Comparison of ENCODE assay signal across 8 cellular contexts in genomic region chr2:200810967-200811335, GRCh38. TPM values are rescaled to one million over a fixed set of nuclear protein-coding genes. Genes with fewer than 3 reads are reported as not detected.
DNase-seq lines count a peak whose midpoint lies in the region; ATAC-seq and TF ChIP-seq lines count a peak whose summit lies in the region.

No MANE protein-coding gene starts in this region.

- ATAC-seq in Right ventricle myocardium superior (ENCODE audit: poor library complexity), result peak; percentile 0
- ATAC-seq in Right ventricle myocardium inferior, result no peak
- no peak for ATAC-seq in lung (ENCODE audit: insufficient read depth, low FRiP score)
- ATAC-seq in upper lobe of right lung, result no peak
- ATAC-seq in GM18520 (IDR thresholded peaks at IDR 0.05; ENCODE audit: unreplicated experiment), result no peak
- no peak for ATAC-seq in GM18870 (IDR thresholded peaks at IDR 0.05; ENCODE audit: unreplicated experiment)

- H3K9me3 ChIP-seq in lung (ENCODE audit: control insufficient read depth in 2 of 2, insufficient read depth in 1 of 2, low read length in 1 of 2), result no peaks in the 10 kb centered on the region
- H3K9me3 ChIP-seq in upper lobe of right lung, result no peaks in the 10 kb centered on the region

- peak overlapping the region; percentile 95 to 100 (median 99) for H3K27ac Mint-ChIP-seq in brain

- peaks cover 9% of the 10 kb centered on the region for H3K27me3 Mint-ChIP-seq in brain

- DNase-seq in Right ventricle myocardium superior, result no peak
- DNase-seq in Right ventricle myocardium inferior (ENCODE audit: missing footprints), result no peak
- DNase-seq in lung (ENCODE audit: low spot score), result no peak
- no peak for DNase-seq in upper lobe of right lung
- no peak for DNase-seq in ACHN

- peak overlapping the region; percentile 81 to 99 (median 92) for H3K4me3 Mint-ChIP-seq in brain

- TF ChIP-seq CTCF in brain (conservative IDR thresholded peaks at IDR 0.05) (no peak), lung (IDR thresholded peaks at IDR 0.05; ENCODE audit: control extremely low read depth, extremely low read depth) (no peak), upper lobe of right lung (IDR thresholded peaks at IDR 0.05) (no peak)

- H3K27ac ChIP-seq in lung (ENCODE audit: low read depth in 1 of 2, low read length in 1 of 2) (peak overlapping the region; percentile 91 to 92), upper lobe of right lung (peak overlapping the region; percentile 99)

- intact Hi-C loops in Right ventricle myocardium superior (cut with DNase I), result loop anchor here (5.0 kb wide), 1 partner anchor 99 kb away; no protein-coding TSS in a partner anchor
- intact Hi-C loops in Right ventricle myocardium inferior (cut with DNase I), result loop anchor here (1.0 to 5.0 kb wide), 2 partner anchors 51 to 98 kb away; partner anchors contain the start of gene CLK1
- intact Hi-C loops in upper lobe of right lung (cut with DNase I), result no loop called here

- 8 to 9% methylated on average over 13 of the region's 13 CpGs for WGBS in lung, 2 donors

- in situ Hi-C loops in ACHN (cut with HindIII; ENCODE audit: low pct_ligation_motif_present, low pct_unique_long_range_greater_than_20kb, low sequenced_read_pairs), result no loop called here

- H3K36me3 ChIP-seq in lung (ENCODE audit: control insufficient read depth in 2 of 2, insufficient read depth in 2 of 2, low read length in 2 of 2) (peaks cover 3 to 7% of the 10 kb centered on the region in 2 donors), upper lobe of right lung (peaks cover 30% of the 10 kb centered on the region)

- H3K36me3 Mint-ChIP-seq in brain, result peaks cover 27% of the 10 kb centered on the region

- no peaks in the 10 kb centered on the region for H3K27me3 ChIP-seq in lung (ENCODE audit: control insufficient read depth, insufficient read depth)
- H3K27me3 ChIP-seq in upper lobe of right lung, result no peaks in the 10 kb centered on the region

- H3K4me3 ChIP-seq in lung (peak overlapping the region; percentile 24), upper lobe of right lung (peak overlapping the region; percentile 96)

- H3K4me1 ChIP-seq in lung (ENCODE audit: control insufficient read depth in 2 of 2, insufficient read depth in 2 of 2, low read length in 2 of 2) (peaks cover 0 to 13% of the 10 kb centered on the region in 2 donors), upper lobe of right lung (peaks cover 32% of the 10 kb centered on the region)

- no peaks in the 10 kb centered on the region for H3K9me3 Mint-ChIP-seq in brain

- peaks cover 50% of the 10 kb centered on the region for H3K4me1 Mint-ChIP-seq in brain

RNA-seq across cellular contexts. Expression of gene BZW1, which starts 0.8 kb away (rescaled TPM):
- total RNA-seq in Right ventricle myocardium superior (72.2 TPM), Right ventricle myocardium inferior (80.4 TPM), lung (100 to 1,000 TPM; 215 to 226 TPM), upper lobe of right lung (158 TPM)
- polyA plus RNA-seq in brain (ENCODE audit: insufficient read depth, low read depth, low replicate concordance) (65.1 TPM), lung (100 to 1,000 TPM in 1 of 2 donors, 10 to 100 TPM in 1; 37.4 to 126 TPM)

RNA-seq across cellular contexts. Expression of gene CLK1, which starts 53.5 kb away (rescaled TPM):
- total RNA-seq in Right ventricle myocardium superior, result 44.1 TPM
- total RNA-seq in Right ventricle myocardium inferior, result 46.3 TPM
- polyA plus RNA-seq in brain (ENCODE audit: insufficient read depth, low read depth, low replicate concordance), result 27.9 TPM
- total RNA-seq in lung, result 100 to 1,000 TPM in 1 of 2 donors, 10 to 100 TPM in 1; 82.9 to 516 TPM
- 100 to 1,000 TPM in 1 of 2 donors, 10 to 100 TPM in 1; 69.1 to 528 TPM for polyA plus RNA-seq in lung
- 108 TPM for total RNA-seq in upper lobe of right lung
